11 cellular contexts compared by ENCODE assay signal in genomic region chr6:44311767-44312166, GRCh38. TPM values are rescaled to one million over a fixed set of nuclear protein-coding genes. Genes with fewer than 3 reads are reported as not detected.
A peak's percentile ranks its signal among the peaks of the same experiment; 100 is the strongest.
DNase-seq lines count a peak whose midpoint lies in the region; ATAC-seq and TF ChIP-seq lines count a peak whose summit lies in the region.
"Had no signal": no experiment of that assay in that cellular context is flagged by ENCODE, and none has a peak within 500 bp of the region (broad histone marks: within the 10 kb centered on the region; RNA-seq: fewer than 3 reads in every experiment).

No MANE protein-coding gene starts in this region.

- H3K36me3 Mint-ChIP-seq in activated T-cell treated with anti-CD3 and anti-CD28 coated beads, Interleukin-2, amount 50 U/mL, for 4 hours (ENCODE audit: insufficient read depth): peaks cover 34% of the 10 kb centered on the region
- peaks cover 33% of the 10 kb centered on the region for H3K36me3 Mint-ChIP-seq in T-cell
- H3K36me3 Mint-ChIP-seq in stimulated activated effector memory CD8-positive, alpha-beta T cell treated with anti-CD3 and anti-CD28 coated beads, Interleukin-12 subunit alpha, Interleukin-12 subunit beta, amount 100 ng/mL, for 72 hours: peaks cover 46% of the 10 kb centered on the region

- CTCF ChIA-PET in T-cell (lab: Charles Lee): interaction anchor here in 1 of 2 donors (1.4 kb wide), 1 partner anchor 45 kb away, joined by 3 read pairs; no protein-coding TSS in a partner anchor

- H3K4me3 ChIP-seq in fibroblast of mammary gland (ENCODE audit: control insufficient read depth, low read depth, low read length): peak overlapping the region; percentile 96

- ATAC-seq in activated T-cell treated with anti-CD3 and anti-CD28 coated beads, Interleukin-2, amount 50 U/mL, for 4 hours: no peak
- no peak for ATAC-seq in T-cell (replicated peaks in 1 of 4)
- no peak for ATAC-seq in stimulated activated effector memory CD8-positive, alpha-beta T cell treated with anti-CD3 and anti-CD28 coated beads, Interleukin-12 subunit alpha, Interleukin-12 subunit beta, amount 100 ng/mL, for 72 hours
- no peak for ATAC-seq in HG02571 (IDR thresholded peaks at IDR 0.05; ENCODE audit: unreplicated experiment)
- ATAC-seq: heart right ventricle had no signal

- POLR2A ChIA-PET in T-cell (lab: Charles Lee): no interaction called here

- DNase-seq in activated T-cell treated with anti-CD3 and anti-CD28 coated beads, Interleukin-2, amount 50 U/mL, for 4 hours: no peak
- DNase-seq in activated T-cell treated with anti-CD3 and anti-CD28 coated beads, Interleukin-2, amount 50 U/mL, for 48 hours: no peak
- DNase-seq in T-cell: no peak
- DNase-seq in fibroblast of mammary gland (ENCODE audit: low read depth): no peak
- DNase-seq in stimulated activated effector memory CD8-positive, alpha-beta T cell treated with anti-CD3 and anti-CD28 coated beads, Interleukin-12 subunit alpha, Interleukin-12 subunit beta, amount 100 ng/mL, for 72 hours (ENCODE audit: low spot score in 2 of 2): no peak
- DNase-seq in AML-193 (lab: John Stamatoyannopoulos, UW): no peak
- no peak for DNase-seq in hepatic stellate cell (ENCODE audit: low spot score)
- DNase-seq: central memory CD4-positive, alpha-beta T cell; heart right ventricle; occipital lobe had no signal

- H3K4me1 Mint-ChIP-seq in activated T-cell treated with anti-CD3 and anti-CD28 coated beads, Interleukin-2, amount 50 U/mL, for 4 hours (ENCODE audit: low read depth): peaks cover 15% of the 10 kb centered on the region
- peaks cover 20 to 22% (median 22%) of the 10 kb centered on the region in 3 donors for H3K4me1 Mint-ChIP-seq in T-cell
- peaks cover 30% of the 10 kb centered on the region for H3K4me1 Mint-ChIP-seq in stimulated activated effector memory CD8-positive, alpha-beta T cell treated with anti-CD3 and anti-CD28 coated beads, Interleukin-12 subunit alpha, Interleukin-12 subunit beta, amount 100 ng/mL, for 72 hours

- peak overlapping the region in 1 of 2 donors; percentile 65 for H3K27ac Mint-ChIP-seq in T-cell
- H3K27ac Mint-ChIP-seq in stimulated activated effector memory CD8-positive, alpha-beta T cell treated with anti-CD3 and anti-CD28 coated beads, Interleukin-12 subunit alpha, Interleukin-12 subunit beta, amount 100 ng/mL, for 72 hours: peak overlapping the region; percentile 99

- TF ChIP-seq CTCF in fibroblast of mammary gland (conservative IDR thresholded peaks at IDR 0.05; ENCODE audit: control insufficient read depth, insufficient read depth, low read depth, low read length): no peak

- peak overlapping the region; percentile 99 for H3K4me3 Mint-ChIP-seq in activated T-cell treated with anti-CD3 and anti-CD28 coated beads, Interleukin-2, amount 50 U/mL, for 4 hours
- H3K4me3 Mint-ChIP-seq in T-cell: peak overlapping the region; percentile 97 to 99 (median 98)
- peak overlapping the region; percentile 99 for H3K4me3 Mint-ChIP-seq in stimulated activated effector memory CD8-positive, alpha-beta T cell treated with anti-CD3 and anti-CD28 coated beads, Interleukin-12 subunit alpha, Interleukin-12 subunit beta, amount 100 ng/mL, for 72 hours

- no peaks in the 10 kb centered on the region for H3K27me3 Mint-ChIP-seq in activated T-cell treated with anti-CD3 and anti-CD28 coated beads, Interleukin-2, amount 50 U/mL, for 4 hours (ENCODE audit: low read depth)
- no peaks in the 10 kb centered on the region for H3K27me3 Mint-ChIP-seq in T-cell

- H3K9me3 Mint-ChIP-seq in activated T-cell treated with anti-CD3 and anti-CD28 coated beads, Interleukin-2, amount 50 U/mL, for 4 hours: no peaks in the 10 kb centered on the region
- H3K9me3 Mint-ChIP-seq in T-cell: no peaks in the 10 kb centered on the region
- H3K9me3 Mint-ChIP-seq in stimulated activated effector memory CD8-positive, alpha-beta T cell treated with anti-CD3 and anti-CD28 coated beads, Interleukin-12 subunit alpha, Interleukin-12 subunit beta, amount 100 ng/mL, for 72 hours: no peaks in the 10 kb centered on the region

RNA-seq across cellular contexts. Expression of gene AARS2, which starts 1.4 kb away (rescaled TPM):
- 10 to 100 TPM; 29.4 to 31.5 (median 29.8) TPM for total RNA-seq in activated T-cell treated with anti-CD3 and anti-CD28 coated beads, Interleukin-2, amount 50 U/mL, for 4 hours
- 10 to 100 TPM; 16.7 to 28.5 (median 25.8) TPM for total RNA-seq in T-cell

RNA-seq across cellular contexts. Expression of gene SPATS1, which starts 30.7 kb away (rescaled TPM):
- not detected for total RNA-seq in activated T-cell treated with anti-CD3 and anti-CD28 coated beads, Interleukin-2, amount 50 U/mL, for 4 hours
- not detected for total RNA-seq in T-cell
- total RNA-seq: heart right ventricle had no signal

RNA-seq across cellular contexts. Expression of gene TMEM151B, which starts 41.5 kb away (rescaled TPM):
- under 1 TPM in 2 of 3 donors, not detected in 1; 0.03 to 0.05 TPM for total RNA-seq in activated T-cell treated with anti-CD3 and anti-CD28 coated beads, Interleukin-2, amount 50 U/mL, for 4 hours
- under 1 TPM in 3 of 5 donors, not detected in 2; 0.13 to 0.18 (median 0.14) TPM for total RNA-seq in T-cell

RNA-seq across cellular contexts. Expression of gene NFKBIE, which starts 46.4 kb away (rescaled TPM):
- 10 to 100 TPM; 30.0 to 36.4 (median 33.1) TPM for total RNA-seq in activated T-cell treated with anti-CD3 and anti-CD28 coated beads, Interleukin-2, amount 50 U/mL, for 4 hours
- 10 to 100 TPM in 4 of 5 donors, 1 to 10 TPM in 1; 9.9 to 35.0 (median 13.6) TPM for total RNA-seq in T-cell

RNA-seq across cellular contexts. Expression of gene SLC35B2, which starts 54.4 kb away (rescaled TPM):
- 10 to 100 TPM; 35.0 to 42.5 (median 40.8) TPM for total RNA-seq in activated T-cell treated with anti-CD3 and anti-CD28 coated beads, Interleukin-2, amount 50 U/mL, for 4 hours
- 10 to 100 TPM; 14.6 to 21.8 (median 20.3) TPM for total RNA-seq in T-cell
